ENCODE assay signal across 1 cellular context in genomic region chr6:43428112-43428570, GRCh38.
TF ChIP-seq lines count a peak whose summit lies in the region.

No MANE protein-coding gene starts in this region.

TF ChIP-seq in K562, 482 proteins besides CTCF, POLR2A, EP300 and RAD21:
- no peak for TF ChIP-seq TAF15 (IDR thresholded peaks at IDR 0.05; ENCODE audit: low read depth, low read length)
- 0 out of 2 replicates have a peak, but pooled peaks have one; percentile 9 for TF ChIP-seq CBFB (CRISPR knock-in tag; IDR thresholded peaks at IDR 0.05)
- no peak for TF ChIP-seq ZNF644 (tag; IDR thresholded peaks at IDR 0.05; ENCODE audit: low read depth)
- TF ChIP-seq ATF3 (IDR thresholded peaks at IDR 0.05): no peak
- TF ChIP-seq ATF3 (CRISPR knock-in tag; conservative IDR thresholded peaks at IDR 0.05): 0 out of 2 replicates have a peak, but pooled peaks have one; percentile 42
- no peak for TF ChIP-seq EHMT2 (IDR thresholded peaks at IDR 0.05)
- TF ChIP-seq SOX6 (IDR thresholded peaks at IDR 0.05): 0 out of 2 replicates have a peak, but pooled peaks have one; percentile 13
- TF ChIP-seq MNT (conservative IDR thresholded peaks at IDR 0.05): 0 out of 4 replicates have a peak, but pooled peaks of 1 of the 2 experiments have one; percentile 14
- peak; percentile 1; the same call in 1 of the 2 replicates for TF ChIP-seq ZFX (CRISPR knock-in tag; IDR thresholded peaks at IDR 0.05)
- no peak for TF ChIP-seq FOXM1 (IDR thresholded peaks at IDR 0.05; ENCODE audit: low read depth)
- TF ChIP-seq FOXM1 (CRISPR knock-in tag; IDR thresholded peaks at IDR 0.05; ENCODE audit: low read depth): 0 out of 2 replicates have a peak, but pooled peaks have one; percentile 7
- no peak for TF ChIP-seq ID3 (CRISPR knock-in tag; IDR thresholded peaks at IDR 0.05)
- peak; percentile 56; the same call in 1 of the 2 replicates for TF ChIP-seq ID3 (tag; IDR thresholded peaks at IDR 0.05)
- 0 out of 4 replicates have a peak, but pooled peaks of 1 of the 2 experiments have one; percentile 14 for TF ChIP-seq UBTF (IDR thresholded peaks at IDR 0.05; ENCODE audit: borderline replicate concordance in 1 of 2, low read depth in 2 of 2, low read length in 2 of 2)
- TF ChIP-seq JUND (IDR thresholded peaks at IDR 0.05; ENCODE audit: borderline replicate concordance, low read depth, low read length): no peak
- 0 out of 3 replicates have a peak, but pooled peaks have one; percentile 8 for TF ChIP-seq JUND (tag; IDR thresholded peaks at IDR 0.05; ENCODE audit: borderline replicate concordance, low read depth, low read length)
- no peak for TF ChIP-seq MYC (IDR thresholded peaks at IDR 0.05; ENCODE audit: low read depth, low read length)
- TF ChIP-seq MYC (CRISPR knock-in tag; IDR thresholded peaks at IDR 0.05; ENCODE audit: borderline replicate concordance, low read depth): peak; percentile 3; the same call in 1 of the 2 replicates
- TF ChIP-seq SMARCA5 (IDR thresholded peaks at IDR 0.05): 0 out of 2 replicates have a peak, but pooled peaks have one; percentile 35
- TF ChIP-seq SAP30 (IDR thresholded peaks at IDR 0.05; ENCODE audit: borderline replicate concordance, insufficient read depth, low read depth, low read length, poor library complexity, severe bottlenecking): peak; percentile 29
- 0 out of 2 replicates have a peak, but pooled peaks have one; percentile 43 for TF ChIP-seq NR2C2 (CRISPR knock-in tag; IDR thresholded peaks at IDR 0.05)
- no peak for TF ChIP-seq NR2C2 (tag; IDR thresholded peaks at IDR 0.05)
- no peak for TF ChIP-seq NONO (IDR thresholded peaks at IDR 0.05; ENCODE audit: low read depth in 2 of 2, low read length in 1 of 2)
- peak; percentile 37 for TF ChIP-seq PHF20 (IDR thresholded peaks at IDR 0.05; ENCODE audit: partially characterized antibody)
